1 cellular context compared by ENCODE assay signal in genomic region chr1:219173758-219174671, GRCh38.
TF ChIP-seq lines count a peak whose summit lies in the region.

TSS of gene LYPLAL1 (plus strand) at chr1:219173878. CDS start at chr1:219173891, 13 bp downstream.

TF ChIP-seq in HepG2, 621 proteins besides CTCF, POLR2A, EP300 and RAD21 (continued from another document and continues in another):
- TF ChIP-seq USF2 (IDR thresholded peaks at IDR 0.05; ENCODE audit: low read depth, low read length) (no peak), USF2 (CRISPR knock-in tag; IDR thresholded peaks at IDR 0.05; ENCODE audit: borderline replicate concordance) (no peak), ZNF543 (CRISPR knock-in tag; IDR thresholded peaks at IDR 0.05) (peak; percentile 77), KMT2A (CRISPR knock-in tag; IDR thresholded peaks at IDR 0.05) (peak; percentile 65; the same call in 1 of the 2 replicates), POLR2G (IDR thresholded peaks at IDR 0.05; ENCODE audit: low read depth, low read length) (peak; percentile 95), KLF11 (CRISPR knock-in tag; IDR thresholded peaks at IDR 0.05) (peak; percentile 15; the same call in 1 of the 2 replicates), TEF (CRISPR knock-in tag; IDR thresholded peaks at IDR 0.05) (no peak), TEAD2 (CRISPR knock-in tag; IDR thresholded peaks at IDR 0.05) (no peak), RORA (CRISPR knock-in tag; IDR thresholded peaks at IDR 0.05) (no peak), GRHL1 (CRISPR knock-in tag; conservative IDR thresholded peaks at IDR 0.05) (no peak), ZNF383 (CRISPR knock-in tag; IDR thresholded peaks at IDR 0.05; ENCODE audit: borderline replicate concordance) (0 out of 2 replicates have a peak, but pooled peaks have one; percentile 26), ZSCAN5A (CRISPR knock-in tag; IDR thresholded peaks at IDR 0.05; ENCODE audit: borderline replicate concordance) (peak; percentile 91), HOXD1 (CRISPR knock-in tag; IDR thresholded peaks at IDR 0.05) (0 out of 2 replicates have a peak, but pooled peaks have one; percentile 32), TRIM22 (IDR thresholded peaks at IDR 0.05) (no peak), NAIF1 (CRISPR knock-in tag; IDR thresholded peaks at IDR 0.05; ENCODE audit: borderline replicate concordance) (peak; percentile 49; the same call in 1 of the 2 replicates), ATF3 (CRISPR knock-in tag; IDR thresholded peaks at IDR 0.05) (peak; percentile 32; the same call in 1 of the 2 replicates), GATAD2A (CRISPR knock-in tag; IDR thresholded peaks at IDR 0.05) (no peak), XRCC5 (optimal IDR thresholded peaks at IDR 0.05; ENCODE audit: low read length) (peak; percentile 58), ARID2 (CRISPR knock-in tag; IDR thresholded peaks at IDR 0.05; ENCODE audit: borderline replicate concordance) (peak; percentile 75; the same call in 1 of the 2 replicates), JUNB (CRISPR knock-in tag; IDR thresholded peaks at IDR 0.05; ENCODE audit: borderline replicate concordance) (no peak), YEATS4 (CRISPR knock-in tag; IDR thresholded peaks at IDR 0.05; ENCODE audit: borderline replicate concordance) (peak; percentile 84), ZFP41 (CRISPR knock-in tag; IDR thresholded peaks at IDR 0.05; ENCODE audit: borderline replicate concordance) (no peak), ZNF263 (CRISPR knock-in tag; IDR thresholded peaks at IDR 0.05) (no peak), ADNP (CRISPR knock-in tag; IDR thresholded peaks at IDR 0.05) (no peak), ZNF619 (CRISPR knock-in tag; IDR thresholded peaks at IDR 0.05) (no peak; the same call in 1 of the 2 replicates), ARNT (IDR thresholded peaks at IDR 0.05) (no peak), EEA1 (CRISPR knock-in tag; IDR thresholded peaks at IDR 0.05; ENCODE audit: borderline replicate concordance) (peak; percentile 51; the same call in 1 of the 2 replicates), ZNF768 (CRISPR knock-in tag; IDR thresholded peaks at IDR 0.05) (peak; percentile 77; the same call in 1 of the 2 replicates), NONO (IDR thresholded peaks at IDR 0.05) (no peak), NONO (CRISPR knock-in tag; conservative IDR thresholded peaks at IDR 0.05) (peak; percentile 65; the same call in 1 of the 2 replicates), MIER2 (CRISPR knock-in tag; IDR thresholded peaks at IDR 0.05) (no peak), SP1 (IDR thresholded peaks at IDR 0.05) (no peak), SP1 (CRISPR knock-in tag; IDR thresholded peaks at IDR 0.05) (peak; percentile 37; the same call in 1 of the 2 replicates), ZNF597 (CRISPR knock-in tag; IDR thresholded peaks at IDR 0.05) (no peak), REL (CRISPR knock-in tag; conservative IDR thresholded peaks at IDR 0.05) (peak; percentile 62), MATR3 (CRISPR knock-in tag; IDR thresholded peaks at IDR 0.05) (no peak), RXRB (CRISPR knock-in tag; IDR thresholded peaks at IDR 0.05; ENCODE audit: borderline replicate concordance) (peak; percentile 38), PAWR (CRISPR knock-in tag; IDR thresholded peaks at IDR 0.05; ENCODE audit: borderline replicate concordance) (peak; percentile 80; the same call in 1 of the 2 replicates), CENPBD1 (CRISPR knock-in tag; IDR thresholded peaks at IDR 0.05; ENCODE audit: borderline replicate concordance, low read depth) (no peak), ZNF672 (CRISPR knock-in tag; IDR thresholded peaks at IDR 0.05) (no peak), BHLHE40 (IDR thresholded peaks at IDR 0.05; ENCODE audit: low read length) (peak; percentile 54; the same call in 1 of the 2 replicates), TFDP1 (CRISPR knock-in tag; IDR thresholded peaks at IDR 0.05; ENCODE audit: borderline replicate concordance) (peak; percentile 69; the same call in 1 of the 2 replicates), ZSCAN21 (CRISPR knock-in tag; IDR thresholded peaks at IDR 0.05; ENCODE audit: borderline replicate concordance) (0 out of 2 replicates have a peak, but pooled peaks have one; percentile 69), TGIF2 (CRISPR knock-in tag; IDR thresholded peaks at IDR 0.05) (no peak), ARNT2 (CRISPR knock-in tag; IDR thresholded peaks at IDR 0.05; ENCODE audit: low read depth) (no peak; the same call in 1 of the 2 replicates), SIN3A (IDR thresholded peaks at IDR 0.05; ENCODE audit: borderline replicate concordance, low read depth, low read length) (no peak), GZF1 (CRISPR knock-in tag; IDR thresholded peaks at IDR 0.05) (no peak), HNF1A (IDR thresholded peaks at IDR 0.05; ENCODE audit: low read depth) (no peak), HNF1A (CRISPR knock-in tag; IDR thresholded peaks at IDR 0.05; ENCODE audit: borderline replicate concordance) (peak; percentile 37; the same call in 1 of the 2 replicates), U2AF1 (optimal IDR thresholded peaks at IDR 0.05; ENCODE audit: low read depth, low read length) (no peak), MNT (IDR thresholded peaks at IDR 0.05) (no peak), KDM5B (CRISPR knock-in tag; IDR thresholded peaks at IDR 0.05; ENCODE audit: borderline replicate concordance) (peak; percentile 95), MAF1 (CRISPR knock-in tag; IDR thresholded peaks at IDR 0.05; ENCODE audit: borderline replicate concordance) (0 out of 2 replicates have a peak, but pooled peaks have one; percentile 52), PPARG (CRISPR knock-in tag; conservative IDR thresholded peaks at IDR 0.05) (0 out of 2 replicates have a peak, but pooled peaks have one; percentile 15)
